ENCODE assay signal across 8 cellular contexts in genomic region chr2:161139098-161139987, GRCh38. TPM values are rescaled to one million over a fixed set of nuclear protein-coding genes. Genes with fewer than 3 reads are reported as not detected.
DNase-seq lines count a peak whose midpoint lies in the region; ATAC-seq and TF ChIP-seq lines count a peak whose summit lies in the region.

No MANE protein-coding gene starts in this region.

- H3K9me2 ChIP-seq in SU-DHL-6 (replicated peaks; ENCODE audit: insufficient read depth, low read length), result no peaks in the 10 kb centered on the region

- TF ChIP-seq CTCF in SU-DHL-6 (IDR thresholded peaks at IDR 0.05; ENCODE audit: insufficient read depth, low read length, poor library complexity, severe bottlenecking), result no peak

- no peaks in the 10 kb centered on the region for H3K9me3 ChIP-seq in SU-DHL-6 (ENCODE audit: insufficient read depth, low read length)

- intact Hi-C loops in left ventricle myocardium superior (cut with micrococcal nuclease), result no loop called here

- no peaks in the 10 kb centered on the region for H3K36me3 ChIP-seq in SU-DHL-6 (ENCODE audit: low read length)

- no peaks in the 10 kb centered on the region for H3F3A ChIP-seq in SU-DHL-6 (ENCODE audit: insufficient read depth)

- DNase-seq in Daoy (ENCODE audit: low read depth) (peak; percentile 67), left ventricle myocardium superior (no peak), occipital lobe (lab: John Stamatoyannopoulos, UW) (no peak), COR-L47 (lab: John Stamatoyannopoulos, UW) (no peak), C1 segment of cervical spinal cord (lab: John Stamatoyannopoulos, UW) (no peak), NK-92 (lab: John Stamatoyannopoulos, UW; ENCODE audit: unreplicated experiment) (no peak)

- H3K9ac ChIP-seq in SU-DHL-6 (ENCODE audit: low read length), result no peak overlapping the region

- ATAC-seq in GM21825 (IDR thresholded peaks at IDR 0.05; ENCODE audit: unreplicated experiment) (peak; percentile 34), left ventricle myocardium superior (peak; percentile 46)

- H3K79me2 ChIP-seq in SU-DHL-6 (ENCODE audit: insufficient read depth, low read length), result no peaks in the 10 kb centered on the region

- H3K4me3 ChIP-seq in SU-DHL-6 (ENCODE audit: insufficient read depth, low read length, poor library complexity, severe bottlenecking), result no peak overlapping the region

- no peaks in the 10 kb centered on the region for H4K20me1 ChIP-seq in SU-DHL-6 (ENCODE audit: low read depth, low read length)

- H3K4me2 ChIP-seq in SU-DHL-6 (ENCODE audit: low read depth, low read length, poor library complexity, severe bottlenecking), result peak overlapping the region; percentile 30

- no peak overlapping the region for H2AFZ ChIP-seq in SU-DHL-6 (ENCODE audit: low read depth, low read length, severe bottlenecking)

- no peak overlapping the region for H3K27ac ChIP-seq in SU-DHL-6 (ENCODE audit: low read depth, low read length)

- no peaks in the 10 kb centered on the region for H3K27me3 ChIP-seq in SU-DHL-6 (ENCODE audit: low read length)

RNA-seq across cellular contexts. Expression of gene TANK, which starts 20.9 kb away (rescaled TPM):
- total RNA-seq in Daoy (2014; rRNA removed; shearing (Covaris generic)), result 39.7 and 44.3 TPM in 2 replicates
- total RNA-seq in left ventricle myocardium superior (27.9 TPM), occipital lobe (89.5 TPM)
